8 cellular contexts compared by ENCODE assay signal in the genomic region with DNA sequence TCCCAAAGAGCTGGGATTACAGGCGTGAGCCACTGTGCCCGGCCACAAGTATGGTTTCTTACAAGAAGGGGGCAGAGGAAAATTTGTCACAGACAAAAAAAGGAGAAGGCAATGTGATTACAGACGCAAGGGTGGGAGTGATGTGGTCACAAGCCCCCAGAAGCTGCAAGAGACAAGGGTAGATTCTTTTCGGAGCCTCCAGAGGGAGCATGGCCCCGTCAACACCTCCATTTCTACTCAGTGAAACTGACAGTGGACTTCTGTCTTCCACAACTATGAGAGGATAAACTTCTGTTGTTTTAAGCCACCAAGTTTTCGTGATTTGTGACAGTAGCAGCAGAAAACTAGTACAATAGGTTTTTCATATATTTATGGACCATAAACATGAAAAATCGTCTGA. TPM values are rescaled to one million over a fixed set of nuclear protein-coding genes. Genes with fewer than 3 reads are reported as not detected.
DNase-seq lines count a peak whose midpoint lies in the region; ATAC-seq, FAIRE-seq and TF ChIP-seq lines count a peak whose summit lies in the region.

No MANE protein-coding gene starts in this region.

- H3K27ac Mint-ChIP-seq in MCF 10A (ENCODE audit: low read depth, unreplicated experiment): no peak overlapping the region
- H3K27ac Mint-ChIP-seq in mesothelial cell of epicardium: no peak overlapping the region
- no peak overlapping the region for H3K27ac Mint-ChIP-seq in stimulated activated naive B cell treated with anti-CD40 and anti-IgM and Interleukin-4, amounts not matched to agents 10 μg/mL and 1 μg/mL and 100 μg/mL, for 72 hours

- H3K27me3 ChIP-seq in left lung: peaks cover 0 to 56% of the 10 kb centered on the region in 2 donors

- no peaks in the 10 kb centered on the region for H3K27me3 Mint-ChIP-seq in MCF 10A (ENCODE audit: insufficient read depth, unreplicated experiment)
- no peaks in the 10 kb centered on the region for H3K27me3 Mint-ChIP-seq in mesothelial cell of epicardium (ENCODE audit: low read depth)
- peaks cover 37 to 56% of the 10 kb centered on the region in 2 donors for H3K27me3 Mint-ChIP-seq in stimulated activated naive B cell treated with anti-CD40 and anti-IgM and Interleukin-4, amounts not matched to agents 10 μg/mL and 1 μg/mL and 100 μg/mL, for 72 hours

- no peak for FAIRE-seq in D721Med (lab: Jason Lieb, UNC)

- ATAC-seq in stimulated activated naive B cell treated with anti-CD40 and anti-IgM and Interleukin-4, amounts not matched to agents 10 μg/mL and 1 μg/mL and 100 μg/mL, for 72 hours (replicated peaks): no peak
- no peak for ATAC-seq in left lung

- H3K4me1 Mint-ChIP-seq in MCF 10A (ENCODE audit: insufficient read depth, unreplicated experiment): no peaks in the 10 kb centered on the region
- peaks cover 10% of the 10 kb centered on the region for H3K4me1 Mint-ChIP-seq in mesothelial cell of epicardium
- H3K4me1 Mint-ChIP-seq in stimulated activated naive B cell treated with anti-CD40 and anti-IgM and Interleukin-4, amounts not matched to agents 10 μg/mL and 1 μg/mL and 100 μg/mL, for 72 hours: peaks cover 4 to 14% of the 10 kb centered on the region in 2 donors

- intact Hi-C loops in MCF 10A (cut with micrococcal nuclease) (no loop called here), left lung (cut with DNase I) (loop anchor here in 1 of 2 donors (5.0 kb wide), 1 partner anchor 151 kb away; no protein-coding TSS in a partner anchor)

- no peak overlapping the region for H3K27ac ChIP-seq in left lung

- H3K36me3 ChIP-seq in left lung: no peaks in the 10 kb centered on the region

- in situ Hi-C loops in KBM-7 (cut with MboI; ENCODE audit: low pct_unique_long_range_greater_than_20kb, low sequenced_read_pairs): no loop called here

- H3K4me1 ChIP-seq in left lung: peaks cover 0 to 18% of the 10 kb centered on the region in 2 donors

- no TSS peak for BruUV-seq in MCF 10A (replicated peaks; lab: Mats Ljungman, UMichigan)

- DNase-seq in D721Med (ENCODE audit: insufficient read length, low spot score): no peak
- DNase-seq in KBM-7: peak; percentile 43
- DNase-seq in MCF 10A (ENCODE audit: unreplicated experiment): peak; percentile 6
- no peak for DNase-seq in mesothelial cell of epicardium (ENCODE audit: low spot score in 2 of 2, unreplicated experiment in 2 of 2)
- no peak for DNase-seq in mesenteric fat pad (ENCODE audit: low spot score)
- no peak for DNase-seq in stimulated activated naive B cell treated with anti-CD40 and anti-IgM and Interleukin-4, amounts not matched to agents 10 μg/mL and 1 μg/mL and 100 μg/mL, for 72 hours
- no peak for DNase-seq in left lung
- DNase-seq in cortex of kidney (lab: John Stamatoyannopoulos, UW): no peak

- H3K4me3 ChIP-seq in left lung: no peak overlapping the region

- H3K9me3 ChIP-seq in left lung: no peaks in the 10 kb centered on the region

- H3K4me3 Mint-ChIP-seq in MCF 10A (ENCODE audit: unreplicated experiment) (no peak overlapping the region), mesothelial cell of epicardium (no peak overlapping the region)
- no peak overlapping the region for H3K4me3 Mint-ChIP-seq in stimulated activated naive B cell treated with anti-CD40 and anti-IgM and Interleukin-4, amounts not matched to agents 10 μg/mL and 1 μg/mL and 100 μg/mL, for 72 hours

- TF ChIP-seq CTCF in D721Med (IDR thresholded peaks at IDR 0.05; ENCODE audit: insufficient read depth, missing control alignments) (peak; percentile 42), MCF 10A (IDR thresholded peaks at IDR 0.05; ENCODE audit: unreplicated experiment) (no peak), mesothelial cell of epicardium (IDR thresholded peaks at IDR 0.05; ENCODE audit: unreplicated experiment) (peak; percentile 23), left lung (IDR thresholded peaks at IDR 0.05) (peak in 1 of 2 donors; percentile 11)

- no peaks in the 10 kb centered on the region for H3K36me3 Mint-ChIP-seq in MCF 10A (ENCODE audit: insufficient read depth, unreplicated experiment)
- no peaks in the 10 kb centered on the region for H3K36me3 Mint-ChIP-seq in mesothelial cell of epicardium
- H3K36me3 Mint-ChIP-seq in stimulated activated naive B cell treated with anti-CD40 and anti-IgM and Interleukin-4, amounts not matched to agents 10 μg/mL and 1 μg/mL and 100 μg/mL, for 72 hours: no peaks in the 10 kb centered on the region

- CTCF ChIA-PET in MCF 10A (lab: Yijun Ruan, JAX): interaction anchor here (0.8 to 1.2 kb wide), 2 partner anchors 170 to 211 kb away, joined by 3 read pairs; no protein-coding TSS in a partner anchor

- H3K9me3 Mint-ChIP-seq in MCF 10A (ENCODE audit: unreplicated experiment) (no peaks in the 10 kb centered on the region), mesothelial cell of epicardium (no peaks in the 10 kb centered on the region)
- no peaks in the 10 kb centered on the region for H3K9me3 Mint-ChIP-seq in stimulated activated naive B cell treated with anti-CD40 and anti-IgM and Interleukin-4, amounts not matched to agents 10 μg/mL and 1 μg/mL and 100 μg/mL, for 72 hours

- POLR2A ChIA-PET in MCF 10A (lab: Yijun Ruan, JAX): no interaction called here

RNA-seq across cellular contexts. Expression of gene TCF7L1, which starts 2.1 kb away (rescaled TPM):
- 0.81 and 1.1 TPM in 2 replicates for total RNA-seq in MCF 10A (2022)
- total RNA-seq in mesothelial cell of epicardium: 44.4 to 48.3 TPM (median 45.7 TPM) in 3 replicates
- total RNA-seq in mesenteric fat pad: 27.8 TPM
- 10 to 100 TPM; 16.4 to 17.7 TPM for total RNA-seq in left lung

Comparison
In these comparisons a context has a peak if more than half of its experiments do, and no peak if none do; other contexts are left out.
1. DNase-seq: peak in KBM-7 (single experiment) and MCF 10A (single experiment); none in D721Med (single experiment), mesothelial cell of epicardium (0 of 2), mesenteric fat pad (single experiment), stimulated activated naive B cell treated with anti-CD40 and anti-IgM and Interleukin-4, amounts not matched to agents 10 μg/mL and 1 μg/mL and 100 μg/mL, for 72 hours (single experiment), left lung (0 of 2) and cortex of kidney (single experiment).